Comparison of ENCODE assay signal across 10 cellular contexts in genomic region chr14:52703225-52703624, GRCh38. TPM values are rescaled to one million over a fixed set of nuclear protein-coding genes. Genes with fewer than 3 reads are reported as not detected.
A peak's percentile ranks its signal among the peaks of the same experiment; 100 is the strongest.
DNase-seq lines count a peak whose midpoint lies in the region; ATAC-seq and TF ChIP-seq lines count a peak whose summit lies in the region.
"Had no signal": no experiment of that assay in that cellular context is flagged by ENCODE, and none has a peak within 500 bp of the region (broad histone marks: within the 10 kb centered on the region; RNA-seq: fewer than 3 reads in every experiment).

No MANE protein-coding gene starts in this region.

- peaks cover 16% of the 10 kb centered on the region for H3K79me2 ChIP-seq in DND-41 (ENCODE audit: insufficient read depth, low read length)

- no peaks in the 10 kb centered on the region for H3K9me3 ChIP-seq in DND-41 (ENCODE audit: insufficient read depth, low read length, severe bottlenecking)

- intact Hi-C loops in activated CD4-positive, alpha-beta memory T cell treated with anti-CD3 and anti-CD28 coated beads for 36 hours (cut with micrococcal nuclease), result loop anchor here (10.0 kb wide), 1 partner anchor 388 kb away; the partner anchor contains the start of gene PTGER2

- H3K27ac ChIP-seq in DND-41 (ENCODE audit: low read length), result no peak overlapping the region

- TF ChIP-seq CTCF in DND-41 (IDR thresholded peaks at IDR 0.05; ENCODE audit: borderline replicate concordance, extremely low read depth, low read length, poor library complexity, severe bottlenecking), result no peak
- no peak for TF ChIP-seq CTCF in chondrocyte (IDR thresholded peaks at IDR 0.05)
- TF ChIP-seq CTCF in WTC11 (IDR thresholded peaks at IDR 0.05), result no peak

- no peak overlapping the region for H3K9ac ChIP-seq in DND-41 (ENCODE audit: low read depth, low read length)

- POLR2A ChIA-PET in activated CD4-positive, alpha-beta memory T cell treated with anti-CD3 and anti-CD28 coated beads for 36 hours (lab: Charles Lee), result no interaction called here
- POLR2A ChIA-PET in WTC11 (lab: Charles Lee), result no interaction called here

- DNase-seq in DND-41 (no peak), NCI-H2029 (lab: John Stamatoyannopoulos, UW) (peak; percentile 46), chondrocyte (ENCODE audit: low spot score) (no peak), myocyte (ENCODE audit: low read depth) (peak; percentile 46), NCI-H187 treated with DMSO at 0.1 percent for 48 hours (lab: John Stamatoyannopoulos, UW) (no peak), WTC11 (ENCODE audit: low spot score) (no peak), GDM1 (lab: John Stamatoyannopoulos, UW) (no peak)
- DNase-seq in activated CD4-positive, alpha-beta memory T cell treated with anti-CD3 and anti-CD28 coated beads for 36 hours, result no peak
- DNase-seq: NCI-H526; stimulated activated CD8-positive, alpha-beta memory T cell treated with anti-CD3 and anti-CD28 coated beads, Interleukin-4, amount 100 ng/mL, for 48 hours had no signal

- peaks cover 16% of the 10 kb centered on the region for H3K4me1 ChIP-seq in DND-41 (ENCODE audit: insufficient read depth, low read length)

- peaks cover 1% of the 10 kb centered on the region for H3K36me3 Mint-ChIP-seq in chondrocyte (ENCODE audit: low read depth)
- peaks cover 8% of the 10 kb centered on the region for H3K36me3 Mint-ChIP-seq in activated CD4-positive, alpha-beta memory T cell treated with anti-CD3 and anti-CD28 coated beads for 36 hours
- H3K36me3 Mint-ChIP-seq in WTC11, result peaks cover 10% of the 10 kb centered on the region

- peak overlapping the region; percentile 75 for H3K27ac Mint-ChIP-seq in chondrocyte (ENCODE audit: unreplicated experiment)
- H3K27ac Mint-ChIP-seq in activated CD4-positive, alpha-beta memory T cell treated with anti-CD3 and anti-CD28 coated beads for 36 hours, result no peak overlapping the region
- no peak overlapping the region for H3K27ac Mint-ChIP-seq in WTC11

- H3K4me3 ChIP-seq in DND-41 (ENCODE audit: low read depth in 1 of 2, low read length in 2 of 2), result no peak overlapping the region

- no peak overlapping the region for H3K4me3 Mint-ChIP-seq in chondrocyte (ENCODE audit: unreplicated experiment)
- no peak overlapping the region for H3K4me3 Mint-ChIP-seq in activated CD4-positive, alpha-beta memory T cell treated with anti-CD3 and anti-CD28 coated beads for 36 hours
- H3K4me3 Mint-ChIP-seq in WTC11, result no peak overlapping the region

- CTCF ChIA-PET in activated CD4-positive, alpha-beta memory T cell treated with anti-CD3 and anti-CD28 coated beads for 36 hours (lab: Charles Lee), result no interaction called here
- CTCF ChIA-PET in WTC11 (lab: Charles Lee), result interaction anchor here (0.7 kb wide), 1 partner anchor 87 kb away, joined by 3 read pairs; no protein-coding TSS in a partner anchor

- H3K27me3 ChIP-seq in DND-41 (ENCODE audit: insufficient read depth, low read length, poor library complexity), result no peaks in the 10 kb centered on the region

- H3K36me3 ChIP-seq in DND-41 (ENCODE audit: insufficient read depth, low read length), result no peaks in the 10 kb centered on the region

- no peak for ATAC-seq in DND-41 (ENCODE audit: insufficient read depth, low read depth)
- no peak for ATAC-seq in WTC11

- H3K9me3 Mint-ChIP-seq in chondrocyte (ENCODE audit: low read depth) (no peaks in the 10 kb centered on the region), WTC11 (no peaks in the 10 kb centered on the region)
- no peaks in the 10 kb centered on the region for H3K9me3 Mint-ChIP-seq in activated CD4-positive, alpha-beta memory T cell treated with anti-CD3 and anti-CD28 coated beads for 36 hours

- H3K27me3 Mint-ChIP-seq in chondrocyte (ENCODE audit: low read depth), result no peaks in the 10 kb centered on the region
- H3K27me3 Mint-ChIP-seq in activated CD4-positive, alpha-beta memory T cell treated with anti-CD3 and anti-CD28 coated beads for 36 hours, result no peaks in the 10 kb centered on the region
- H3K27me3 Mint-ChIP-seq in WTC11 (ENCODE audit: low read depth), result no peaks in the 10 kb centered on the region; the same call in 1 of the 2 replicates

- H3K4me2 ChIP-seq in DND-41 (ENCODE audit: insufficient read depth, low read length), result no peak overlapping the region

- no peaks in the 10 kb centered on the region for H4K20me1 ChIP-seq in DND-41 (ENCODE audit: insufficient read depth, low read length)

- H3K4me1 Mint-ChIP-seq in chondrocyte (ENCODE audit: low read depth), result peaks cover 18% of the 10 kb centered on the region
- H3K4me1 Mint-ChIP-seq in activated CD4-positive, alpha-beta memory T cell treated with anti-CD3 and anti-CD28 coated beads for 36 hours (ENCODE audit: low read depth), result peaks cover 20% of the 10 kb centered on the region
- peaks cover 12% of the 10 kb centered on the region for H3K4me1 Mint-ChIP-seq in WTC11

- H2AFZ ChIP-seq in DND-41 (ENCODE audit: low read depth, low read length), result peak overlapping the region; percentile 19; the same call in 1 of the 2 replicates

TF ChIP-seq in WTC11, 78 proteins besides CTCF, POLR2A, EP300 and RAD21:
- no peak for TF ChIP-seq ELF4 (CRISPR knock-in tag; IDR thresholded peaks at IDR 0.05; ENCODE audit: low read depth)

RNA-seq across cellular contexts. Expression of gene PSMC6, which starts 3.8 kb away (rescaled TPM):
- total RNA-seq in chondrocyte (58.2 to 76.9 TPM (median 66.4 TPM) in 3 replicates), myocyte (180 and 265 TPM in 2 replicates), WTC11 (2021) (74.7 to 96.4 TPM (median 89.1 TPM) in 3 replicates)
- polyA plus RNA-seq in myocyte (2012), result 57.5 TPM
- total RNA-seq in activated CD4-positive, alpha-beta memory T cell treated with anti-CD3 and anti-CD28 coated beads for 36 hours, result 100 to 1,000 TPM; 109 to 110 TPM

RNA-seq across cellular contexts. Expression of gene ERO1A, which starts 7.9 kb away (rescaled TPM):
- total RNA-seq in chondrocyte (43.9 to 59.1 TPM (median 58.7 TPM) in 3 replicates), myocyte (32.8 and 47.8 TPM in 2 replicates), WTC11 (2021) (44.6 to 58.8 TPM (median 57.8 TPM) in 3 replicates)
- polyA plus RNA-seq in myocyte (2012), result 18.6 TPM
- 100 to 1,000 TPM; 138 to 153 TPM for total RNA-seq in activated CD4-positive, alpha-beta memory T cell treated with anti-CD3 and anti-CD28 coated beads for 36 hours

RNA-seq across cellular contexts. Expression of gene STYX, which starts 26.7 kb away (rescaled TPM):
- 17.3 to 21.0 TPM (median 20.9 TPM) in 3 replicates for total RNA-seq in chondrocyte
- 21.1 and 27.7 TPM in 2 replicates for total RNA-seq in myocyte
- polyA plus RNA-seq in myocyte (2012), result 5.2 TPM
- total RNA-seq in activated CD4-positive, alpha-beta memory T cell treated with anti-CD3 and anti-CD28 coated beads for 36 hours, result 10 to 100 TPM; 15.9 to 17.0 TPM
- total RNA-seq in WTC11 (2021), result 21.1 to 22.8 TPM (median 21.4 TPM) in 3 replicates

Comparison
In these comparisons a context has a peak if more than half of its experiments do, and no peak if none do; other contexts are left out.
1. DNase-seq: peak in NCI-H2029 (single experiment) and myocyte (single experiment); none in DND-41 (single experiment), chondrocyte (single experiment), activated CD4-positive, alpha-beta memory T cell treated with anti-CD3 and anti-CD28 coated beads for 36 hours (single experiment), NCI-H187 treated with DMSO at 0.1 percent for 48 hours (single experiment), WTC11 (single experiment) and GDM1 (single experiment).